ENCODE assay signal across 2 cellular contexts in the genomic region with DNA sequence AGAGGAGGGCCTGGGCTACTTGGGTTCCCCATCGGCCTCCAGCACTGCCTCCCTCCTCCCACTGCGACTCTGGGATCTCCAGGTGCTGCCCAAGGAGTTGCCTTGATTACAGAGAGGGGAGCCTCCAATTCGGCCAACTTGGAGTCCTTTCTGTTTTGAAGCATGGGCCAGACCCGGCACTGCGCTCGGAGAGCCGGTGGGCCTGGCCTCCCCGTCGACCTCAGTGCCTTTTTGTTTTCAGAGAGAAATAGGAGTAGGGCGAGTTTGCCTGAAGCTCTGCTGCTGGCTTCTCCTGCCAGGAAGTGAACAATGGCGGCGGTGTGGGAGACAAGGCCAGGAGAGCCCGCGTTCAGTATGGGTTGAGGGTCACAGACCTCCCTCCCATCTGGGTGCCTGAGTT.
TF ChIP-seq lines count a peak whose summit lies in the region.

No MANE protein-coding gene starts in this region.

TF ChIP-seq in GM23338, 12 proteins besides CTCF, POLR2A, EP300 and RAD21 (continued from another document):
- TF ChIP-seq, protein P1, sequence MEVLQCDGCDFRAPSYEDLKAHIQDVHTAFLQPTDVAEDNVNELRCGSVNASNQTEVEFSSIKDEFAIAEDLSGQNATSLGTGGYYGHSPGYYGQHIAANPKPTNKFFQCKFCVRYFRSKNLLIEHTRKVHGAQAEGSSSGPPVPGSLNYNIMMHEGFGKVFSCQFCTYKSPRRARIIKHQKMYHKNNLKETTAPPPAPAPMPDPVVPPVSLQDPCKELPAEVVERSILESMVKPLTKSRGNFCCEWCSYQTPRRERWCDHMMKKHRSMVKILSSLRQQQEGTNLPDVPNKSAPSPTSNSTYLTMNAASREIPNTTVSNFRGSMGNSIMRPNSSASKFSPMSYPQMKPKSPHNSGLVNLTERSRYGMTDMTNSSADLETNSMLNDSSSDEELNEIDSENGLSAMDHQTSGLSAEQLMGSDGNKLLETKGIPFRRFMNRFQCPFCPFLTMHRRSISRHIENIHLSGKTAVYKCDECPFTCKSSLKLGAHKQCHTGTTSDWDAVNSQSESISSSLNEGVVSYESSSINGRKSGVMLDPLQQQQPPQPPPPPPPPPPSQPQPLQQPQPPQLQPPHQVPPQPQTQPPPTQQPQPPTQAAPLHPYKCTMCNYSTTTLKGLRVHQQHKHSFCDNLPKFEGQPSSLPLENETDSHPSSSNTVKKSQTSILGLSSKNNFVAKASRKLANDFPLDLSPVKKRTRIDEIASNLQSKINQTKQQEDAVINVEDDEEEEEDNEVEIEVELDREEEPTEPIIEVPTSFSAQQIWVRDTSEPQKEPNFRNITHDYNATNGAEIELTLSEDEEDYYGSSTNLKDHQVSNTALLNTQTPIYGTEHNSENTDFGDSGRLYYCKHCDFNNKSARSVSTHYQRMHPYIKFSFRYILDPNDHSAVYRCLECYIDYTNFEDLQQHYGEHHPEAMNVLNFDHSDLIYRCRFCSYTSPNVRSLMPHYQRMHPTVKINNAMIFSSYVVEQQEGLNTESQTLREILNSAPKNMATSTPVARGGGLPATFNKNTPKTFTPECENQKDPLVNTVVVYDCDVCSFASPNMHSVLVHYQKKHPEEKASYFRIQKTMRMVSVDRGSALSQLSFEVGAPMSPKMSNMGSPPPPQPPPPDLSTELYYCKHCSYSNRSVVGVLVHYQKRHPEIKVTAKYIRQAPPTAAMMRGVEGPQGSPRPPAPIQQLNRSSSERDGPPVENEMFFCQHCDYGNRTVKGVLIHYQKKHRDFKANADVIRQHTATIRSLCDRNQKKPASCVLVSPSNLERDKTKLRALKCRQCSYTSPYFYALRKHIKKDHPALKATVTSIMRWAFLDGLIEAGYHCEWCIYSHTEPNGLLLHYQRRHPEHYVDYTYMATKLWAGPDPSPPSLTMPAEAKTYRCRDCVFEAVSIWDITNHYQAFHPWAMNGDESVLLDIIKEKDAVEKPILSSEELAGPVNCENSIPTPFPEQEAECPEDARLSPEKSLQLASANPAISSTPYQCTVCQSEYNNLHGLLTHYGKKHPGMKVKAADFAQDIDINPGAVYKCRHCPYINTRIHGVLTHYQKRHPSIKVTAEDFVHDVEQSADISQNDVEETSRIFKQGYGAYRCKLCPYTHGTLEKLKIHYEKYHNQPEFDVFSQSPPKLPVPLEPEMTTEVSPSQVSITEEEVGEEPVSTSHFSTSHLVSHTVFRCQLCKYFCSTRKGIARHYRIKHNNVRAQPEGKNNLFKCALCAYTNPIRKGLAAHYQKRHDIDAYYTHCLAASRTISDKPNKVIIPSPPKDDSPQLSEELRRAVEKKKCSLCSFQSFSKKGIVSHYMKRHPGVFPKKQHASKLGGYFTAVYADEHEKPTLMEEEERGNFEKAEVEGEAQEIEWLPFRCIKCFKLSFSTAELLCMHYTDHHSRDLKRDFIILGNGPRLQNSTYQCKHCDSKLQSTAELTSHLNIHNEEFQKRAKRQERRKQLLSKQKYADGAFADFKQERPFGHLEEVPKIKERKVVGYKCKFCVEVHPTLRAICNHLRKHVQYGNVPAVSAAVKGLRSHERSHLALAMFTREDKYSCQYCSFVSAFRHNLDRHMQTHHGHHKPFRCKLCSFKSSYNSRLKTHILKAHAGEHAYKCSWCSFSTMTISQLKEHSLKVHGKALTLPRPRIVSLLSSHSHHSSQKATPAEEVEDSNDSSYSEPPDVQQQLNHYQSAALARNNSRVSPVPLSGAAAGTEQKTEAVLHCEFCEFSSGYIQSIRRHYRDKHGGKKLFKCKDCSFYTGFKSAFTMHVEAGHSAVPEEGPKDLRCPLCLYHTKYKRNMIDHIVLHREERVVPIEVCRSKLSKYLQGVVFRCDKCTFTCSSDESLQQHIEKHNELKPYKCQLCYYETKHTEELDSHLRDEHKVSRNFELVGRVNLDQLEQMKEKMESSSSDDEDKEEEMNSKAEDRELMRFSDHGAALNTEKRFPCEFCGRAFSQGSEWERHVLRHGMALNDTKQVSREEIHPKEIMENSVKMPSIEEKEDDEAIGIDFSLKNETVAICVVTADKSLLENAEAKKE (CRISPR knock-in tag; IDR thresholded peaks at IDR 0.05): no peak
- TF ChIP-seq ZNF331 (CRISPR knock-in tag; IDR thresholded peaks at IDR 0.05; ENCODE audit: low read depth) (no peak), NANOG (IDR thresholded peaks at IDR 0.05; ENCODE audit: borderline replicate concordance) (no peak), ZNF114 (CRISPR knock-in tag; IDR thresholded peaks at IDR 0.05) (no peak), CREB1 (CRISPR knock-in tag; IDR thresholded peaks at IDR 0.05; ENCODE audit: low read depth) (no peak), POLR2AphosphoS5 (IDR thresholded peaks at IDR 0.05; ENCODE audit: low read depth) (no peak), STAT1 (IDR thresholded peaks at IDR 0.05; ENCODE audit: unreplicated experiment) (no peak)
- TF ChIP-seq, protein P2, sequence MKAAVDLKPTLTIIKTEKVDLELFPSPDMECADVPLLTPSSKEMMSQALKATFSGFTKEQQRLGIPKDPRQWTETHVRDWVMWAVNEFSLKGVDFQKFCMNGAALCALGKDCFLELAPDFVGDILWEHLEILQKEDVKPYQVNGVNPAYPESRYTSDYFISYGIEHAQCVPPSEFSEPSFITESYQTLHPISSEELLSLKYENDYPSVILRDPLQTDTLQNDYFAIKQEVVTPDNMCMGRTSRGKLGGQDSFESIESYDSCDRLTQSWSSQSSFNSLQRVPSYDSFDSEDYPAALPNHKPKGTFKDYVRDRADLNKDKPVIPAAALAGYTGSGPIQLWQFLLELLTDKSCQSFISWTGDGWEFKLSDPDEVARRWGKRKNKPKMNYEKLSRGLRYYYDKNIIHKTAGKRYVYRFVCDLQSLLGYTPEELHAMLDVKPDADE (IDR thresholded peaks at IDR 0.05): no peak
- TF ChIP-seq, protein P3, sequence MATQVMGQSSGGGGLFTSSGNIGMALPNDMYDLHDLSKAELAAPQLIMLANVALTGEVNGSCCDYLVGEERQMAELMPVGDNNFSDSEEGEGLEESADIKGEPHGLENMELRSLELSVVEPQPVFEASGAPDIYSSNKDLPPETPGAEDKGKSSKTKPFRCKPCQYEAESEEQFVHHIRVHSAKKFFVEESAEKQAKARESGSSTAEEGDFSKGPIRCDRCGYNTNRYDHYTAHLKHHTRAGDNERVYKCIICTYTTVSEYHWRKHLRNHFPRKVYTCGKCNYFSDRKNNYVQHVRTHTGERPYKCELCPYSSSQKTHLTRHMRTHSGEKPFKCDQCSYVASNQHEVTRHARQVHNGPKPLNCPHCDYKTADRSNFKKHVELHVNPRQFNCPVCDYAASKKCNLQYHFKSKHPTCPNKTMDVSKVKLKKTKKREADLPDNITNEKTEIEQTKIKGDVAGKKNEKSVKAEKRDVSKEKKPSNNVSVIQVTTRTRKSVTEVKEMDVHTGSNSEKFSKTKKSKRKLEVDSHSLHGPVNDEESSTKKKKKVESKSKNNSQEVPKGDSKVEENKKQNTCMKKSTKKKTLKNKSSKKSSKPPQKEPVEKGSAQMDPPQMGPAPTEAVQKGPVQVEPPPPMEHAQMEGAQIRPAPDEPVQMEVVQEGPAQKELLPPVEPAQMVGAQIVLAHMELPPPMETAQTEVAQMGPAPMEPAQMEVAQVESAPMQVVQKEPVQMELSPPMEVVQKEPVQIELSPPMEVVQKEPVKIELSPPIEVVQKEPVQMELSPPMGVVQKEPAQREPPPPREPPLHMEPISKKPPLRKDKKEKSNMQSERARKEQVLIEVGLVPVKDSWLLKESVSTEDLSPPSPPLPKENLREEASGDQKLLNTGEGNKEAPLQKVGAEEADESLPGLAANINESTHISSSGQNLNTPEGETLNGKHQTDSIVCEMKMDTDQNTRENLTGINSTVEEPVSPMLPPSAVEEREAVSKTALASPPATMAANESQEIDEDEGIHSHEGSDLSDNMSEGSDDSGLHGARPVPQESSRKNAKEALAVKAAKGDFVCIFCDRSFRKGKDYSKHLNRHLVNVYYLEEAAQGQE (IDR thresholded peaks at IDR 0.05; ENCODE audit: unreplicated experiment): no peak

TF ChIP-seq in WTC11, 78 proteins besides CTCF, POLR2A, EP300 and RAD21 (continued from another document and continues in another):
- TF ChIP-seq, protein P4, sequence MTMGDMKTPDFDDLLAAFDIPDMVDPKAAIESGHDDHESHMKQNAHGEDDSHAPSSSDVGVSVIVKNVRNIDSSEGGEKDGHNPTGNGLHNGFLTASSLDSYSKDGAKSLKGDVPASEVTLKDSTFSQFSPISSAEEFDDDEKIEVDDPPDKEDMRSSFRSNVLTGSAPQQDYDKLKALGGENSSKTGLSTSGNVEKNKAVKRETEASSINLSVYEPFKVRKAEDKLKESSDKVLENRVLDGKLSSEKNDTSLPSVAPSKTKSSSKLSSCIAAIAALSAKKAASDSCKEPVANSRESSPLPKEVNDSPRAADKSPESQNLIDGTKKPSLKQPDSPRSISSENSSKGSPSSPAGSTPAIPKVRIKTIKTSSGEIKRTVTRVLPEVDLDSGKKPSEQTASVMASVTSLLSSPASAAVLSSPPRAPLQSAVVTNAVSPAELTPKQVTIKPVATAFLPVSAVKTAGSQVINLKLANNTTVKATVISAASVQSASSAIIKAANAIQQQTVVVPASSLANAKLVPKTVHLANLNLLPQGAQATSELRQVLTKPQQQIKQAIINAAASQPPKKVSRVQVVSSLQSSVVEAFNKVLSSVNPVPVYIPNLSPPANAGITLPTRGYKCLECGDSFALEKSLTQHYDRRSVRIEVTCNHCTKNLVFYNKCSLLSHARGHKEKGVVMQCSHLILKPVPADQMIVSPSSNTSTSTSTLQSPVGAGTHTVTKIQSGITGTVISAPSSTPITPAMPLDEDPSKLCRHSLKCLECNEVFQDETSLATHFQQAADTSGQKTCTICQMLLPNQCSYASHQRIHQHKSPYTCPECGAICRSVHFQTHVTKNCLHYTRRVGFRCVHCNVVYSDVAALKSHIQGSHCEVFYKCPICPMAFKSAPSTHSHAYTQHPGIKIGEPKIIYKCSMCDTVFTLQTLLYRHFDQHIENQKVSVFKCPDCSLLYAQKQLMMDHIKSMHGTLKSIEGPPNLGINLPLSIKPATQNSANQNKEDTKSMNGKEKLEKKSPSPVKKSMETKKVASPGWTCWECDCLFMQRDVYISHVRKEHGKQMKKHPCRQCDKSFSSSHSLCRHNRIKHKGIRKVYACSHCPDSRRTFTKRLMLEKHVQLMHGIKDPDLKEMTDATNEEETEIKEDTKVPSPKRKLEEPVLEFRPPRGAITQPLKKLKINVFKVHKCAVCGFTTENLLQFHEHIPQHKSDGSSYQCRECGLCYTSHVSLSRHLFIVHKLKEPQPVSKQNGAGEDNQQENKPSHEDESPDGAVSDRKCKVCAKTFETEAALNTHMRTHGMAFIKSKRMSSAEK (CRISPR knock-in tag; IDR thresholded peaks at IDR 0.05; ENCODE audit: borderline replicate concordance): no peak
- TF ChIP-seq, protein P5, sequence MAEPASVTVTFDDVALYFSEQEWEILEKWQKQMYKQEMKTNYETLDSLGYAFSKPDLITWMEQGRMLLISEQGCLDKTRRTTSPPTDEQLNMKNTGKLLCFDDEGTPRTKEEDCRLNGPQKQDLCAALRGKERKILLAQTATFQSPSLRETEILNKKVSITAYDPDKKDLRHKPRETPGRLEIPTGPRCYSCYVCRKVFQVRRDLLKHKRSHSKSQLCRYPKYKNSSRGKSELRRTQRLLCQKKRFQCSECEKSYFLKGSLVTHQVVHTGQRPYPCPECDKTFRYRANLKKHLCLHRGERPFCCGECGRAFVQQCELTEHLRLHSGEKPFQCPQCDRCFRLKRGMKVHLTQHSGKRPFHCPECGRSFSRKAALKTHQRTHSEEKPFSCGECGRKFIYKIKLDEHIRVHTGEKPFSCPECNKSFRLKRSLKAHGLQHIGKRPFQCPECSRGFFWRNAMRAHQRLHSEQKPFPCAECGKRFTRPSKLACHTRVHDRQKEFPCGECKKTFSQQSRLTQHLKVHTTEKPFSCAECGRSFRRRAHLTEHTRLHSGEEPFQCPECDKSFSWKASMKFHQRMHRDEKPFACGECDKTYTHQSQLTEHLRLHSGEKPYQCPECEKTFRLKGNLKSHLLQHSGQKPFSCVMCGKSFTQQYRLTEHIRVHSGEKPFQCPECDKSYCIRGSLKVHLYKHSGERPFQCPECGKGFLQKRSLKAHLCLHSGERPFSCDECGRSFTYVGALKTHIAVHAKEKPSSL (CRISPR knock-in tag; conservative IDR thresholded peaks at IDR 0.05): no peak
- TF ChIP-seq, protein P6, sequence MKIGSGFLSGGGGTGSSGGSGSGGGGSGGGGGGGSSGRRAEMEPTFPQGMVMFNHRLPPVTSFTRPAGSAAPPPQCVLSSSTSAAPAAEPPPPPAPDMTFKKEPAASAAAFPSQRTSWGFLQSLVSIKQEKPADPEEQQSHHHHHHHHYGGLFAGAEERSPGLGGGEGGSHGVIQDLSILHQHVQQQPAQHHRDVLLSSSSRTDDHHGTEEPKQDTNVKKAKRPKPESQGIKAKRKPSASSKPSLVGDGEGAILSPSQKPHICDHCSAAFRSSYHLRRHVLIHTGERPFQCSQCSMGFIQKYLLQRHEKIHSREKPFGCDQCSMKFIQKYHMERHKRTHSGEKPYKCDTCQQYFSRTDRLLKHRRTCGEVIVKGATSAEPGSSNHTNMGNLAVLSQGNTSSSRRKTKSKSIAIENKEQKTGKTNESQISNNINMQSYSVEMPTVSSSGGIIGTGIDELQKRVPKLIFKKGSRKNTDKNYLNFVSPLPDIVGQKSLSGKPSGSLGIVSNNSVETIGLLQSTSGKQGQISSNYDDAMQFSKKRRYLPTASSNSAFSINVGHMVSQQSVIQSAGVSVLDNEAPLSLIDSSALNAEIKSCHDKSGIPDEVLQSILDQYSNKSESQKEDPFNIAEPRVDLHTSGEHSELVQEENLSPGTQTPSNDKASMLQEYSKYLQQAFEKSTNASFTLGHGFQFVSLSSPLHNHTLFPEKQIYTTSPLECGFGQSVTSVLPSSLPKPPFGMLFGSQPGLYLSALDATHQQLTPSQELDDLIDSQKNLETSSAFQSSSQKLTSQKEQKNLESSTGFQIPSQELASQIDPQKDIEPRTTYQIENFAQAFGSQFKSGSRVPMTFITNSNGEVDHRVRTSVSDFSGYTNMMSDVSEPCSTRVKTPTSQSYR (CRISPR knock-in tag; IDR thresholded peaks at IDR 0.05): no peak
- no peak for TF ChIP-seq NR2C2 (CRISPR knock-in tag; IDR thresholded peaks at IDR 0.05)
- TF ChIP-seq ZNF317 (CRISPR knock-in tag; IDR thresholded peaks at IDR 0.05; ENCODE audit: borderline replicate concordance, low read depth): no peak
- TF ChIP-seq, protein P7, sequence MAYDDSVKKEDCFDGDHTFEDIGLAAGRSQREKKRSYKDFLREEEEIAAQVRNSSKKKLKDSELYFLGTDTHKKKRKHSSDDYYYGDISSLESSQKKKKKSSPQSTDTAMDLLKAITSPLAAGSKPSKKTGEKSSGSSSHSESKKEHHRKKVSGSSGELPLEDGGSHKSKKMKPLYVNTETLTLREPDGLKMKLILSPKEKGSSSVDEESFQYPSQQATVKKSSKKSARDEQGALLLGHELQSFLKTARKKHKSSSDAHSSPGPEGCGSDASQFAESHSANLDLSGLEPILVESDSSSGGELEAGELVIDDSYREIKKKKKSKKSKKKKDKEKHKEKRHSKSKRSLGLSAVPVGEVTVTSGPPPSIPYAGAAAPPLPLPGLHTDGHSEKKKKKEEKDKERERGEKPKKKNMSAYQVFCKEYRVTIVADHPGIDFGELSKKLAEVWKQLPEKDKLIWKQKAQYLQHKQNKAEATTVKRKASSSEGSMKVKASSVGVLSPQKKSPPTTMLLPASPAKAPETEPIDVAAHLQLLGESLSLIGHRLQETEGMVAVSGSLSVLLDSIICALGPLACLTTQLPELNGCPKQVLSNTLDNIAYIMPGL (CRISPR knock-in tag; IDR thresholded peaks at IDR 0.05): no peak
- TF ChIP-seq, protein P8, sequence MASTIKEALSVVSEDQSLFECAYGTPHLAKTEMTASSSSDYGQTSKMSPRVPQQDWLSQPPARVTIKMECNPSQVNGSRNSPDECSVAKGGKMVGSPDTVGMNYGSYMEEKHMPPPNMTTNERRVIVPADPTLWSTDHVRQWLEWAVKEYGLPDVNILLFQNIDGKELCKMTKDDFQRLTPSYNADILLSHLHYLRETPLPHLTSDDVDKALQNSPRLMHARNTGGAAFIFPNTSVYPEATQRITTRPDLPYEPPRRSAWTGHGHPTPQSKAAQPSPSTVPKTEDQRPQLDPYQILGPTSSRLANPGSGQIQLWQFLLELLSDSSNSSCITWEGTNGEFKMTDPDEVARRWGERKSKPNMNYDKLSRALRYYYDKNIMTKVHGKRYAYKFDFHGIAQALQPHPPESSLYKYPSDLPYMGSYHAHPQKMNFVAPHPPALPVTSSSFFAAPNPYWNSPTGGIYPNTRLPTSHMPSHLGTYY (CRISPR knock-in tag; IDR thresholded peaks at IDR 0.05): no peak
